Comparison of ENCODE assay signal across 13 cellular contexts in the genomic region with DNA sequence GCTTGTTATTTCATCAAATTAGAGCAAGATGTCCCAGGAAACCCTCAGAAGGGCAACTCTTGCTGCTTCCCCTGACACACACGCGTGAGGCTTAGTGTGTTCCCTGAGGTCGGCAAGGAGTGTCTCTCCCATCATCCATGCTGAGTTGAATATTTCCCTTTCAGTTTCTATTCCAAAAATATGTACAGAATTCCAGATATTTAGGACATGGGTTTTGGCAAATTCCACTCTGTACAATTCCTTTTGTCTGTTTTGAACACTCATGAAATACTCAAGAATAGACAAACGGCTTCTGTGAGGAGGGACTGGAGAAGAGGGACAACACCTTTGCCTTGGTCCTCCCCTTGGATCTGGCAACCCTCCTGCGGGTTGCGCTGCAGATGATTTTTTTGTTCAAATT.
"Had no signal": no experiment of that assay in that cellular context is flagged by ENCODE, and none has a peak within 500 bp of the region (broad histone marks: within the 10 kb centered on the region; RNA-seq: fewer than 3 reads in every experiment).

No MANE protein-coding gene starts in this region.

- H3K27ac ChIP-seq: stomach, thyroid gland had no signal

- H3K4me3 ChIP-seq: stomach, thyroid gland had no signal

- H3K27me3 ChIP-seq: stomach, thyroid gland had no signal

- DNase-seq: activated CD4-positive, alpha-beta T cell treated with anti-CD3 and anti-CD28 coated beads, Interleukin-2, amount 10 ng/mL, durations not matched to agents 7 days and 5 days; activated CD4-positive, CD25-positive, alpha-beta regulatory T cell; activated naive CD4-positive, alpha-beta T cell treated with anti-CD3 and anti-CD28 coated beads, Interleukin-2, amount 10 ng/mL, durations not matched to agents 7 days and 5 days; activated T-cell treated with anti-CD3 and anti-CD28 coated beads for 4 hours; amniotic stem cell; nephron progenitor cell; SIG-M5; stimulated activated CD4-positive, alpha-beta T cell treated with anti-CD3 and anti-CD28 coated beads, Interleukin-15, amount 100 ng/mL, for 24 hours; stimulated activated CD4-positive, alpha-beta T cell treated with anti-CD3 and anti-CD28 coated beads, Interleukin-4, amount 100 ng/mL, for 24 hours; stomach; T-helper 2 cell; thyroid gland had no signal

- H3K9me3 ChIP-seq: stomach, thyroid gland had no signal

- ATAC-seq: activated T-helper 17 cell treated with anti-CD3 and anti-CD28 coated beads, Interleukin-2, amount 50 U/mL, for 72 hours had no signal
